8 cellular contexts compared by ENCODE assay signal in genomic region chr5:154945695-154946301, GRCh38. TPM values are rescaled to one million over a fixed set of nuclear protein-coding genes. Genes with fewer than 3 reads are reported as not detected.
A peak's percentile ranks its signal among the peaks of the same experiment; 100 is the strongest.
DNase-seq lines count a peak whose midpoint lies in the region; ATAC-seq and TF ChIP-seq lines count a peak whose summit lies in the region.

No MANE protein-coding gene starts in this region.

- H3K4me1 ChIP-seq in Peyer's patch (peaks cover 0 to 19% (median 6%) of the 10 kb centered on the region in 4 donors), thyroid gland (peaks cover 6 to 11% of the 10 kb centered on the region in 2 donors)

- TF ChIP-seq CTCF in Peyer's patch (IDR thresholded peaks at IDR 0.05), result peak in 5 of 6 experiments; percentile 27 to 64 (median 60)
- TF ChIP-seq CTCF in foreskin fibroblast (IDR thresholded peaks at IDR 0.05; ENCODE audit: low read depth, low read length), result peak; percentile 40
- peak in 4 of 6 experiments; percentile 39 to 63 (median 50) for TF ChIP-seq CTCF in thyroid gland (IDR thresholded peaks at IDR 0.05)

- H3K27ac ChIP-seq in Peyer's patch, result no peak overlapping the region
- no peak overlapping the region for H3K27ac ChIP-seq in thyroid gland

- H3K9me3 ChIP-seq in Peyer's patch (no peaks in the 10 kb centered on the region), thyroid gland (no peaks in the 10 kb centered on the region)

- H3K36me3 ChIP-seq in Peyer's patch, result no peaks in the 10 kb centered on the region
- H3K36me3 ChIP-seq in thyroid gland, result no peaks in the 10 kb centered on the region

- 93 to 94% methylated on average over 2 of the region's 2 CpGs for WGBS in thyroid gland, 2 donors

- intact Hi-C loops in thyroid gland (cut with DNase I), result no loop called here

- TF ChIP-seq POLR2A in Peyer's patch (IDR thresholded peaks at IDR 0.05), result no peak
- TF ChIP-seq POLR2A in thyroid gland (IDR thresholded peaks at IDR 0.05), result no peak

- DNase-seq in SIG-M5 treated with dmso at 0.1 percent for 504 hours (lab: John Stamatoyannopoulos, UW; ENCODE audit: unreplicated experiment) (peak; percentile 27), SIG-M5 (lab: John Stamatoyannopoulos, UW) (no peak), Peyer's patch (no peak), foreskin fibroblast (peak in 1 of 2 donors; percentile 56), thyroid gland (no peak), islet precursor cell (no peak)

- no peak overlapping the region for H3K4me3 ChIP-seq in Peyer's patch
- H3K4me3 ChIP-seq in foreskin fibroblast (ENCODE audit: low read depth in 1 of 2, low read length in 2 of 2), result no peak overlapping the region
- H3K4me3 ChIP-seq in thyroid gland (replicated peaks in 1 of 3), result no peak overlapping the region

- ATAC-seq in GM21423 (IDR thresholded peaks at IDR 0.05; ENCODE audit: unreplicated experiment) (no peak), HG03280 (IDR thresholded peaks at IDR 0.05; ENCODE audit: unreplicated experiment) (no peak)

- H3K27me3 ChIP-seq in Peyer's patch, result no peaks in the 10 kb centered on the region
- H3K27me3 ChIP-seq in thyroid gland, result no peaks in the 10 kb centered on the region

RNA-seq across cellular contexts. Expression of gene MRPL22, which starts 4.9 kb away (rescaled TPM):
- 10 to 100 TPM in 2 of 4 donors, 1 to 10 TPM in 2; 5.8 to 40.6 (median 14.0) TPM for total RNA-seq in Peyer's patch
- total RNA-seq in thyroid gland, result 10 to 100 TPM in 3 of 4 donors, 1 to 10 TPM in 1; 9.2 to 31.8 (median 25.2) TPM

RNA-seq across cellular contexts. Expression of gene GEMIN5, which starts 7.8 kb away (rescaled TPM):
- total RNA-seq in Peyer's patch (10 to 100 TPM in 3 of 4 donors, 1 to 10 TPM in 1; 9.1 to 13.3 (median 12.2) TPM), thyroid gland (10 to 100 TPM; 13.6 to 20.1 (median 15.3) TPM)
